In genomic region chr4:148056879-148057278, GRCh38 we compare ENCODE assay signal across 7 cellular contexts.
DNase-seq lines count a peak whose midpoint lies in the region; ATAC-seq and TF ChIP-seq lines count a peak whose summit lies in the region.

No MANE protein-coding gene starts in this region.

- H3K36me3 ChIP-seq in prostate gland = no peaks in the 10 kb centered on the region

- no peaks in the 10 kb centered on the region for H3K27me3 ChIP-seq in prostate gland (replicated peaks; ENCODE audit: insufficient read depth)

- TF ChIP-seq CTCF in prostate gland (IDR thresholded peaks at IDR 0.05) = no peak

- no peak overlapping the region for H3K27ac ChIP-seq in prostate gland

- DNase-seq in NCI-H69 (lab: John Stamatoyannopoulos, UW) (peak; percentile 87), fibroblast of the conjunctiva (ENCODE audit: low read depth) (peak; percentile 26), prostate gland (ENCODE audit: low spot score) (no peak)
- peak; percentile 67 for DNase-seq in activated CD8-positive, alpha-beta memory T cell treated with anti-CD3 and anti-CD28 coated beads, Interleukin-2, amount 50 U/mL, for 4 hours
- peak; percentile 68 for DNase-seq in stimulated activated CD4-positive, alpha-beta T cell treated with anti-CD3 and anti-CD28 coated beads, Interleukin-15, amount 100 ng/mL, for 24 hours

- no peak overlapping the region for H3K4me3 ChIP-seq in prostate gland

- ATAC-seq in GM18858 (IDR thresholded peaks at IDR 0.05; ENCODE audit: unreplicated experiment) (peak; percentile 79), HG02870 (IDR thresholded peaks at IDR 0.05; ENCODE audit: unreplicated experiment) (peak; percentile 84)

- WGBS in prostate gland = 61% methylated on average over 6 of the region's 6 CpGs

- TF ChIP-seq POLR2A in prostate gland (IDR thresholded peaks at IDR 0.05) = no peak

- intact Hi-C loops in prostate gland (cut with DNase I) = no loop called here

- H3K9me3 ChIP-seq in prostate gland = no peaks in the 10 kb centered on the region

- no peaks in the 10 kb centered on the region for H3K4me1 ChIP-seq in prostate gland (replicated peaks)
